In genomic region chr2:3594493-3595281, GRCh38 we compare ENCODE assay signal across 1 cellular context.
A peak's percentile ranks its signal among the peaks of the same experiment; 100 is the strongest.
TF ChIP-seq lines count a peak whose summit lies in the region.

TSS of gene COLEC11 (plus strand) at chr2:3595112. CDS start at chr2:3604341, 9,229 bp downstream.

TF ChIP-seq in K562, 482 proteins besides CTCF, POLR2A, EP300 and RAD21 (continued from another document and continues in another):
- no peak for TF ChIP-seq ZNF449 (CRISPR knock-in tag; IDR thresholded peaks at IDR 0.05)
- no peak for TF ChIP-seq ELF1 (tag; IDR thresholded peaks at IDR 0.05)
- TF ChIP-seq SP1 (CRISPR knock-in tag; IDR thresholded peaks at IDR 0.05) = no peak
- TF ChIP-seq PHB2 (IDR thresholded peaks at IDR 0.05; ENCODE audit: low read depth) = no peak
- no peak for TF ChIP-seq ZNF77 (CRISPR knock-in tag; IDR thresholded peaks at IDR 0.05)
- TF ChIP-seq ELK3 (CRISPR knock-in tag; IDR thresholded peaks at IDR 0.05) = no peak
- no peak for TF ChIP-seq ZNF134 (CRISPR knock-in tag; conservative IDR thresholded peaks at IDR 0.05)
- no peak for TF ChIP-seq ZNF282 (CRISPR knock-in tag; IDR thresholded peaks at IDR 0.05)
- peak; percentile 67; the same call in 1 of the 2 replicates for TF ChIP-seq SMARCE1 (IDR thresholded peaks at IDR 0.05)
- no peak for TF ChIP-seq SMAD3 (CRISPR knock-in tag; conservative IDR thresholded peaks at IDR 0.05)
- TF ChIP-seq ATF7 (IDR thresholded peaks at IDR 0.05) = peak; percentile 52; the same call in 1 of the 2 replicates
- no peak for TF ChIP-seq ZNF79 (CRISPR knock-in tag; IDR thresholded peaks at IDR 0.05; ENCODE audit: low read depth)
- no peak for TF ChIP-seq SNRNP70 (optimal IDR thresholded peaks at IDR 0.05; ENCODE audit: low read depth, low read length)
- TF ChIP-seq TARDBP (IDR thresholded peaks at IDR 0.05) = peak; percentile 84
- no peak for TF ChIP-seq ZSCAN29 (IDR thresholded peaks at IDR 0.05)
- no peak for TF ChIP-seq ARNT (IDR thresholded peaks at IDR 0.05)
- no peak for TF ChIP-seq HNRNPK (IDR thresholded peaks at IDR 0.05; ENCODE audit: low read depth, low read length, poor library complexity, severe bottlenecking)
- TF ChIP-seq FOXM1 (IDR thresholded peaks at IDR 0.05; ENCODE audit: low read depth) = no peak
- no peak for TF ChIP-seq FOXM1 (CRISPR knock-in tag; IDR thresholded peaks at IDR 0.05; ENCODE audit: low read depth)
- no peak for TF ChIP-seq NFYB (IDR thresholded peaks at IDR 0.05; ENCODE audit: extremely low read depth, insufficient read length)
- TF ChIP-seq ZNF695 (CRISPR knock-in tag; IDR thresholded peaks at IDR 0.05) = no peak
- TF ChIP-seq ZNF583 (CRISPR knock-in tag; IDR thresholded peaks at IDR 0.05) = no peak
- no peak for TF ChIP-seq PRMT5 (CRISPR knock-in tag; IDR thresholded peaks at IDR 0.05)
- TF ChIP-seq FOXP4 (CRISPR knock-in tag; IDR thresholded peaks at IDR 0.05; ENCODE audit: borderline replicate concordance) = no peak
- TF ChIP-seq ZNF707 (CRISPR knock-in tag; conservative IDR thresholded peaks at IDR 0.05) = no peak
- TF ChIP-seq MEF2A (IDR thresholded peaks at IDR 0.05; ENCODE audit: control insufficient read depth, low read depth, low read length) = no peak
- TF ChIP-seq HNRNPLL (IDR thresholded peaks at IDR 0.05; ENCODE audit: low read depth, low read length, poor library complexity, severe bottlenecking) = no peak
- no peak for TF ChIP-seq POLR2AphosphoS2 (IDR thresholded peaks at IDR 0.05; ENCODE audit: low read length)
- TF ChIP-seq KDM4B (IDR thresholded peaks at IDR 0.05; ENCODE audit: borderline replicate concordance in 2 of 2, low read depth in 1 of 2) = no peak
- no peak for TF ChIP-seq BRCA1 (IDR thresholded peaks at IDR 0.05)
- no peak for TF ChIP-seq BRCA1 (CRISPR knock-in tag; IDR thresholded peaks at IDR 0.05)
- no peak for TF ChIP-seq TCF7L2 (IDR thresholded peaks at IDR 0.05; ENCODE audit: low read depth, low read length)
- no peak for TF ChIP-seq CCAR2 (IDR thresholded peaks at IDR 0.05; ENCODE audit: low read depth, low read length)
- no peak for TF ChIP-seq SMARCA5 (IDR thresholded peaks at IDR 0.05)
- TF ChIP-seq POU5F1 (IDR thresholded peaks at IDR 0.05; ENCODE audit: borderline replicate concordance, low read depth, low read length, partially characterized antibody) = peak; percentile 11
- TF ChIP-seq ZNF57 (CRISPR knock-in tag; IDR thresholded peaks at IDR 0.05) = no peak
- no peak for TF ChIP-seq NFIX (CRISPR knock-in tag; IDR thresholded peaks at IDR 0.05; ENCODE audit: low read depth)
- no peak; the same call in 1 of the 2 replicates for TF ChIP-seq EP400 (IDR thresholded peaks at IDR 0.05)
- no peak for TF ChIP-seq MTF1 (CRISPR knock-in tag; IDR thresholded peaks at IDR 0.05; ENCODE audit: borderline replicate concordance)
- no peak for TF ChIP-seq MLX (CRISPR knock-in tag; conservative IDR thresholded peaks at IDR 0.05)
- no peak for TF ChIP-seq NR2C2 (CRISPR knock-in tag; IDR thresholded peaks at IDR 0.05)
- 0 out of 2 replicates have a peak, but pooled peaks have one; percentile 10 for TF ChIP-seq NR2C2 (tag; IDR thresholded peaks at IDR 0.05)
- no peak for TF ChIP-seq CREB1 (IDR thresholded peaks at IDR 0.05)
- no peak for TF ChIP-seq CREB1 (CRISPR knock-in tag; IDR thresholded peaks at IDR 0.05)
- TF ChIP-seq ZNF561 (CRISPR knock-in tag; conservative IDR thresholded peaks at IDR 0.05) = no peak
- no peak for TF ChIP-seq ZKSCAN3 (CRISPR knock-in tag; IDR thresholded peaks at IDR 0.05)
- TF ChIP-seq RB1 (IDR thresholded peaks at IDR 0.05; ENCODE audit: low read depth) = peak; percentile 63; the same call in 1 of the 2 replicates
- no peak; the same call in 1 of the 2 replicates for TF ChIP-seq E2F1 (CRISPR knock-in tag; IDR thresholded peaks at IDR 0.05)
- TF ChIP-seq CHD2 (IDR thresholded peaks at IDR 0.05; ENCODE audit: low read depth, low read length) = no peak
- TF ChIP-seq PATZ1 (CRISPR knock-in tag; IDR thresholded peaks at IDR 0.05; ENCODE audit: borderline replicate concordance) = no peak
- TF ChIP-seq ATF1 (CRISPR knock-in tag; IDR thresholded peaks at IDR 0.05) = no peak
- TF ChIP-seq ATF1 (tag; IDR thresholded peaks at IDR 0.05) = peak; percentile 44; the same call in 1 of the 2 replicates
- peak; percentile 47; the same call in 1 of the 2 replicates for TF ChIP-seq ETS1 (conservative IDR thresholded peaks at IDR 0.05; ENCODE audit: control insufficient read depth, low read depth, low read length)
- TF ChIP-seq TOE1 (IDR thresholded peaks at IDR 0.05; ENCODE audit: borderline replicate concordance) = no peak
- TF ChIP-seq TOE1 (CRISPR knock-in tag; IDR thresholded peaks at IDR 0.05; ENCODE audit: borderline replicate concordance, low read depth) = no peak
- TF ChIP-seq E2F3 (CRISPR knock-in tag; IDR thresholded peaks at IDR 0.05) = no peak
- no peak for TF ChIP-seq HES1 (IDR thresholded peaks at IDR 0.05; ENCODE audit: low read depth)
- TF ChIP-seq DEAF1 (CRISPR knock-in tag; IDR thresholded peaks at IDR 0.05) = no peak
- no peak for TF ChIP-seq SIX5 (IDR thresholded peaks at IDR 0.05; ENCODE audit: borderline replicate concordance in 1 of 2, insufficient read depth in 1 of 2, low read depth in 1 of 2, low read length in 2 of 2)
- TF ChIP-seq ZHX1 (conservative IDR thresholded peaks at IDR 0.05; ENCODE audit: low read length) = no peak
- TF ChIP-seq ZNF197 (CRISPR knock-in tag; IDR thresholded peaks at IDR 0.05; ENCODE audit: low read depth) = no peak
- TF ChIP-seq SNAPC5 (CRISPR knock-in tag; IDR thresholded peaks at IDR 0.05) = no peak
- TF ChIP-seq ZNF3 (CRISPR knock-in tag; IDR thresholded peaks at IDR 0.05) = no peak
- TF ChIP-seq KDM1A (IDR thresholded peaks at IDR 0.05) = peak; percentile 73 to 86; a peak in 3 of 4 replicates
